Comparison of ENCODE assay signal across 23 cellular contexts in genomic region chr22:19911540-19912235, GRCh38. TPM values are rescaled to one million over a fixed set of nuclear protein-coding genes. Genes with fewer than 3 reads are reported as not detected.
DNase-seq lines count a peak whose midpoint lies in the region; ATAC-seq and TF ChIP-seq lines count a peak whose summit lies in the region.
"Had no signal": no experiment of that assay in that cellular context is flagged by ENCODE, and none has a peak within 500 bp of the region (broad histone marks: within the 10 kb centered on the region; RNA-seq: fewer than 3 reads in every experiment).

No MANE protein-coding gene starts in this region.

- no peaks in the 10 kb centered on the region for H3K9me3 Mint-ChIP-seq in neural crest cell
- H3K9me3 Mint-ChIP-seq: CD8-positive, alpha-beta memory T cell had no signal

- WGBS in sigmoid colon, 2 donors = 88 to 92% methylated on average over 12 of the region's 12 CpGs

- H3K36me3 ChIP-seq in left ventricle myocardium inferior = peaks cover 61% of the 10 kb centered on the region
- H3K36me3 ChIP-seq in sigmoid colon = peaks cover 16 to 82% (median 28%) of the 10 kb centered on the region in 4 donors
- peaks cover 33 to 85% (median 57%) of the 10 kb centered on the region in 3 donors for H3K36me3 ChIP-seq in tibial artery

- no peak overlapping the region for H3K27ac ChIP-seq in left ventricle myocardium inferior (replicated peaks)
- no peak overlapping the region for H3K27ac ChIP-seq in sigmoid colon
- H3K27ac ChIP-seq in tibial artery = no peak overlapping the region
- H3K27ac ChIP-seq: 22Rv1, PC-9 had no signal

- peak overlapping the region; percentile 35 for H3K27ac Mint-ChIP-seq in neural crest cell (ENCODE audit: unreplicated experiment)
- H3K27ac Mint-ChIP-seq: CD8-positive, alpha-beta memory T cell had no signal

- DNase-seq in Right ventricle myocardium inferior (ENCODE audit: missing footprints) = no peak
- DNase-seq in left ventricle myocardium inferior = no peak
- DNase-seq in neural crest cell (ENCODE audit: low read depth, low spot score) = no peak
- DNase-seq in sigmoid colon = peak; percentile 62
- no peak for DNase-seq in tibial artery
- DNase-seq in NCI-H510A treated with DMSO at 0.1 percent for 48 hours (lab: John Stamatoyannopoulos, UW) = no peak
- DNase-seq: BE2C; CD8-positive, alpha-beta memory T cell; DMS79 treated with DMSO at 0.1 percent for 48 hours; GF-D8; GOT3; KG1; MG63; NCI-H2029; NCI-H446; NCI-H526 treated with DMSO at 0.1 percent for 48 hours; PC-9; SHP77 had no signal

- peaks cover 5% of the 10 kb centered on the region for H3K4me1 Mint-ChIP-seq in neural crest cell

- no peak for TF ChIP-seq CTCF in left ventricle myocardium inferior (IDR thresholded peaks at IDR 0.05; ENCODE audit: borderline replicate concordance)
- TF ChIP-seq CTCF in neural crest cell (conservative IDR thresholded peaks at IDR 0.05) = no peak
- TF ChIP-seq CTCF in sigmoid colon (IDR thresholded peaks at IDR 0.05) = no peak
- no peak for TF ChIP-seq CTCF in tibial artery (IDR thresholded peaks at IDR 0.05)

- TF ChIP-seq EP300 in sigmoid colon (IDR thresholded peaks at IDR 0.05) = no peak

- H3K9me3 ChIP-seq in left ventricle myocardium inferior (replicated peaks) (no peaks in the 10 kb centered on the region), sigmoid colon (no peaks in the 10 kb centered on the region), tibial artery (no peaks in the 10 kb centered on the region)
- H3K9me3 ChIP-seq: MG63 had no signal

- no peak for TF ChIP-seq POLR2A in sigmoid colon (IDR thresholded peaks at IDR 0.05)

- peaks cover 16% of the 10 kb centered on the region for H3K36me3 Mint-ChIP-seq in neural crest cell (ENCODE audit: low read depth)

- H3K4me3 Mint-ChIP-seq in neural crest cell = no peak overlapping the region
- H3K4me3 Mint-ChIP-seq: CD14-positive monocyte; CD8-positive, alpha-beta memory T cell had no signal

- H3K27me3 ChIP-seq in left ventricle myocardium inferior (ENCODE audit: low read depth) (no peaks in the 10 kb centered on the region), sigmoid colon (no peaks in the 10 kb centered on the region), tibial artery (no peaks in the 10 kb centered on the region)
- H3K27me3 ChIP-seq: BE2C, MG63 had no signal

- H3K4me3 ChIP-seq in left ventricle myocardium inferior = no peak overlapping the region
- no peak overlapping the region for H3K4me3 ChIP-seq in sigmoid colon
- no peak overlapping the region for H3K4me3 ChIP-seq in tibial artery
- H3K4me3 ChIP-seq: MG63, PC-9 had no signal

- ATAC-seq in Right ventricle myocardium inferior = peak; percentile 12
- no peak for ATAC-seq in GM19395 (IDR thresholded peaks at IDR 0.05; ENCODE audit: unreplicated experiment)
- ATAC-seq in HG03159 (IDR thresholded peaks at IDR 0.05; ENCODE audit: unreplicated experiment) = no peak
- ATAC-seq: HCT116 had no signal

- intact Hi-C loops in Right ventricle myocardium inferior (cut with DNase I) = no loop called here
- intact Hi-C loops in left ventricle myocardium inferior (cut with micrococcal nuclease) = loop anchor here (5.0 kb wide), 1 partner anchor 179 kb away; no protein-coding TSS in a partner anchor
- intact Hi-C loops in sigmoid colon (cut with DNase I) = no loop called here
- intact Hi-C loops in tibial artery (cut with DNase I; ENCODE audit: low total_unique reads) = no loop called here

- H3K27me3 Mint-ChIP-seq in neural crest cell (ENCODE audit: low read depth) = no peaks in the 10 kb centered on the region
- H3K27me3 Mint-ChIP-seq: CD8-positive, alpha-beta memory T cell had no signal

- no peaks in the 10 kb centered on the region for H3K4me1 ChIP-seq in left ventricle myocardium inferior
- H3K4me1 ChIP-seq in sigmoid colon = no peaks in the 10 kb centered on the region
- no peaks in the 10 kb centered on the region for H3K4me1 ChIP-seq in tibial artery
- H3K4me1 ChIP-seq: BE2C had no signal

RNA-seq across cellular contexts. Expression of gene COMT, which starts 29.9 kb away (rescaled TPM):
- total RNA-seq in Right ventricle myocardium inferior = 104 TPM
- 81.5 TPM for total RNA-seq in left ventricle myocardium inferior
- 70.9 and 86.4 TPM in 2 replicates for total RNA-seq in neural crest cell
- total RNA-seq in sigmoid colon = 100 to 1,000 TPM; 106 to 162 (median 112) TPM
- 10 to 100 TPM; 62.5 to 97.6 (median 68.4) TPM for polyA plus RNA-seq in sigmoid colon

RNA-seq across cellular contexts. Expression of gene TXNRD2, which starts 29.9 kb away (rescaled TPM):
- total RNA-seq in Right ventricle myocardium inferior (40.9 TPM), left ventricle myocardium inferior (35.2 TPM), neural crest cell (21.7 and 22.2 TPM in 2 replicates), sigmoid colon (10 to 100 TPM; 16.3 to 29.6 (median 21.1) TPM)
- polyA plus RNA-seq in sigmoid colon = 10 to 100 TPM; 13.2 to 18.3 (median 16.6) TPM

RNA-seq across cellular contexts. Expression of gene GNB1L, which starts 57.0 kb away (rescaled TPM):
- 1.9 TPM for total RNA-seq in Right ventricle myocardium inferior
- total RNA-seq in left ventricle myocardium inferior = 2.9 TPM
- 12.1 and 13.8 TPM in 2 replicates for total RNA-seq in neural crest cell
- 10 to 100 TPM in 1 of 4 donors, 1 to 10 TPM in 3; 3.6 to 15.0 (median 5.3) TPM for total RNA-seq in sigmoid colon
- 1 to 10 TPM; 2.5 to 7.0 (median 3.0) TPM for polyA plus RNA-seq in sigmoid colon

RNA-seq across cellular contexts. Expression of gene RTL10, which starts 57.0 kb away (rescaled TPM):
- total RNA-seq in Right ventricle myocardium inferior = 8.5 TPM
- 6.6 TPM for total RNA-seq in left ventricle myocardium inferior
- 26.7 and 28.1 TPM in 2 replicates for total RNA-seq in neural crest cell
- total RNA-seq in sigmoid colon = 10 to 100 TPM in 1 of 4 donors, 1 to 10 TPM in 3; 6.6 to 15.0 (median 8.7) TPM
- polyA plus RNA-seq in sigmoid colon = 1 to 10 TPM; 1.8 to 7.8 (median 2.8) TPM
